ENCODE assay signal across 1 cellular context in the genomic region with DNA sequence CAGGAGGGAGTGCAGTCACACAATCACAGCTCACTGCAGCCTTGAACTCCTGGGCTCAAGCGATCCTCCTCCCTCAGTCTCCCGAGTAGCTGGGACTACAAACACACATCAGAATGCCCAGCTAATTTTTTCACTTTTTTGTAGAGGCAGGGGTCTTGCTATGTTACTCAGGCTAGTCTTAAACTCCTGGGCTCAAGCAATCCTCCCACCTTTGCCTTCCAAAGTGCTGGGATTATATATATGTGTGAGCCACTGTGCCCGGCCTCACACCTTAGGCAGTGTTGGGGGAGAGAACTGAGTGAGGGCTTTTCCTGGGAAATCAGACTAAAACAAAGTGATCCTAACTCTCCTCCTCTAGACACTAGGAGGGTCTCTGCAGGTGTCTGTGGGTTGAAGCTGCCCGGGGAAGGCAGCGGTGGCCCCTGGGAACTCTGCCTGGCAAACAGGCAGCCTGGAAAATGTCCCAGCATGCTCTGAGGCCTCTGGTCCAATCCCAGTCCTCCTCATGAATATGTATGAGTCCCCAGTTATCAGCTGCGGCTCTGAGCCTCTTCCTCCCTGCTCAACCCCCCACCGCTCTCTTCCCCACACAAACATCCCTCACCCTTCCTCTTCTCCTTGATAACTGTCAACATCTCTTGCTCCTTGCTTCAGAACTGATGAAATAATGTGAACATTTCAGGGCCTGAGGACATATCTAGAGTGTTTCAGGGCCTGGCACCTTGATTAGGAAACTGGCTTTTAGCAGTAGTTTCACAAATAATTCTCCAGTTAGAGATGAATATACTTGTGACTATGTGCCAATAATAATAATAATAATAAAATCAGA.
TF ChIP-seq lines count a peak whose summit lies in the region.

No MANE protein-coding gene starts in this region.

TF ChIP-seq in HepG2, 621 proteins besides CTCF, POLR2A, EP300 and RAD21 (continued from another document and continues in another):
- TF ChIP-seq, protein P1, sequence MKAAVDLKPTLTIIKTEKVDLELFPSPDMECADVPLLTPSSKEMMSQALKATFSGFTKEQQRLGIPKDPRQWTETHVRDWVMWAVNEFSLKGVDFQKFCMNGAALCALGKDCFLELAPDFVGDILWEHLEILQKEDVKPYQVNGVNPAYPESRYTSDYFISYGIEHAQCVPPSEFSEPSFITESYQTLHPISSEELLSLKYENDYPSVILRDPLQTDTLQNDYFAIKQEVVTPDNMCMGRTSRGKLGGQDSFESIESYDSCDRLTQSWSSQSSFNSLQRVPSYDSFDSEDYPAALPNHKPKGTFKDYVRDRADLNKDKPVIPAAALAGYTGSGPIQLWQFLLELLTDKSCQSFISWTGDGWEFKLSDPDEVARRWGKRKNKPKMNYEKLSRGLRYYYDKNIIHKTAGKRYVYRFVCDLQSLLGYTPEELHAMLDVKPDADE (CRISPR knock-in tag; IDR thresholded peaks at IDR 0.05), result no peak
- TF ChIP-seq ZSCAN21 (CRISPR knock-in tag; IDR thresholded peaks at IDR 0.05; ENCODE audit: borderline replicate concordance) (no peak), YY1 (IDR thresholded peaks at IDR 0.05; ENCODE audit: insufficient read depth, insufficient replicate concordance, low read depth, low read length) (no peak), NBN (conservative IDR thresholded peaks at IDR 0.05) (no peak), HOXD1 (CRISPR knock-in tag; IDR thresholded peaks at IDR 0.05) (no peak), NR2F2 (IDR thresholded peaks at IDR 0.05; ENCODE audit: borderline replicate concordance, low read depth) (no peak; the same call in 1 of the 2 replicates), ZFP36L2 (CRISPR knock-in tag; IDR thresholded peaks at IDR 0.05) (no peak), MAZ (IDR thresholded peaks at IDR 0.05; ENCODE audit: borderline replicate concordance, low read depth, low read length) (no peak), MAZ (CRISPR knock-in tag; IDR thresholded peaks at IDR 0.05; ENCODE audit: low read depth) (peak; percentile 52; the same call in 1 of the 2 replicates), KAT8 (CRISPR knock-in tag; IDR thresholded peaks at IDR 0.05) (peak; percentile 61; the same call in 1 of the 2 replicates), DNMT3B (CRISPR knock-in tag; conservative IDR thresholded peaks at IDR 0.05) (no peak), ZNF484 (CRISPR knock-in tag; IDR thresholded peaks at IDR 0.05; ENCODE audit: borderline replicate concordance, low read depth) (no peak), ZNF33B (CRISPR knock-in tag; IDR thresholded peaks at IDR 0.05) (no peak), ZBTB38 (CRISPR knock-in tag; IDR thresholded peaks at IDR 0.05) (no peak), ZNF615 (CRISPR knock-in tag; IDR thresholded peaks at IDR 0.05; ENCODE audit: borderline replicate concordance) (no peak), SMARCC2 (IDR thresholded peaks at IDR 0.05) (no peak), RORA (CRISPR knock-in tag; IDR thresholded peaks at IDR 0.05) (no peak), SCMH1 (CRISPR knock-in tag; IDR thresholded peaks at IDR 0.05; ENCODE audit: borderline replicate concordance) (no peak), ZNF792 (CRISPR knock-in tag; IDR thresholded peaks at IDR 0.05) (no peak), SRF (IDR thresholded peaks at IDR 0.05; ENCODE audit: low read depth, low read length) (no peak), ZNF546 (CRISPR knock-in tag; conservative IDR thresholded peaks at IDR 0.05) (no peak), RFX3 (CRISPR knock-in tag; IDR thresholded peaks at IDR 0.05) (no peak), SMC3 (IDR thresholded peaks at IDR 0.05; ENCODE audit: low read length) (no peak), DR1 (CRISPR knock-in tag; IDR thresholded peaks at IDR 0.05) (no peak), MTA3 (CRISPR knock-in tag; IDR thresholded peaks at IDR 0.05) (no peak), SP4 (CRISPR knock-in tag; IDR thresholded peaks at IDR 0.05) (peak; percentile 37; the same call in 1 of the 2 replicates), ZFY (CRISPR knock-in tag; IDR thresholded peaks at IDR 0.05) (peak; percentile 43; the same call in 1 of the 2 replicates), TSC22D2 (CRISPR knock-in tag; IDR thresholded peaks at IDR 0.05; ENCODE audit: borderline replicate concordance) (peak; percentile 83; the same call in 1 of the 2 replicates), ZNF205 (CRISPR knock-in tag; IDR thresholded peaks at IDR 0.05) (0 out of 2 replicates have a peak, but pooled peaks have one; percentile 52), FLYWCH1 (CRISPR knock-in tag; IDR thresholded peaks at IDR 0.05) (no peak), ATRX (CRISPR knock-in tag; IDR thresholded peaks at IDR 0.05; ENCODE audit: borderline replicate concordance) (no peak), HIVEP1 (CRISPR knock-in tag; IDR thresholded peaks at IDR 0.05) (no peak), ZNF614 (CRISPR knock-in tag; IDR thresholded peaks at IDR 0.05; ENCODE audit: borderline replicate concordance) (no peak; the same call in none of the 2 replicates), GATAD1 (CRISPR knock-in tag; IDR thresholded peaks at IDR 0.05) (peak; percentile 57), PAWR (CRISPR knock-in tag; IDR thresholded peaks at IDR 0.05; ENCODE audit: borderline replicate concordance) (no peak)
- TF ChIP-seq, protein P2, sequence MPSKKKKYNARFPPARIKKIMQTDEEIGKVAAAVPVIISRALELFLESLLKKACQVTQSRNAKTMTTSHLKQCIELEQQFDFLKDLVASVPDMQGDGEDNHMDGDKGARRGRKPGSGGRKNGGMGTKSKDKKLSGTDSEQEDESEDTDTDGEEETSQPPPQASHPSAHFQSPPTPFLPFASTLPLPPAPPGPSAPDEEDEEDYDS (CRISPR knock-in tag; IDR thresholded peaks at IDR 0.05), result peak; percentile 88
- TF ChIP-seq, protein P3, sequence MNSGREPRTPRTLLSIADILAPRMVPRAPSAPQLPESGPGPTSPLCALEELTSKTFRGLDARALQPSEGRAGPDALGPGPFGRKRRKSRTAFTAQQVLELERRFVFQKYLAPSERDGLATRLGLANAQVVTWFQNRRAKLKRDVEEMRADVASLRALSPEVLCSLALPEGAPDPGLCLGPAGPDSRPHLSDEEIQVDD (CRISPR knock-in tag; IDR thresholded peaks at IDR 0.05; ENCODE audit: borderline replicate concordance), result no peak
- TF ChIP-seq, protein P4, sequence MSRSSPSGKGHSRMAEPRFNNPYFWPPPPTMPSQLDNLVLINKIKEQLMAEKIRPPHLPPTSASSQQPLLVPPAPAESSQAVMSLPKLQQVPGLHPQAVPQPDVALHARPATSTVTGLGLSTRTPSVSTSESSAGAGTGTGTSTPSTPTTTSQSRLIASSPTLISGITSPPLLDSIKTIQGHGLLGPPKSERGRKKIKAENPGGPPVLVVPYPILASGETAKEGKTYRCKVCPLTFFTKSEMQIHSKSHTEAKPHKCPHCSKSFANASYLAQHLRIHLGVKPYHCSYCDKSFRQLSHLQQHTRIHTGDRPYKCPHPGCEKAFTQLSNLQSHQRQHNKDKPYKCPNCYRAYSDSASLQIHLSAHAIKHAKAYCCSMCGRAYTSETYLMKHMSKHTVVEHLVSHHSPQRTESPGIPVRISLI (CRISPR knock-in tag; IDR thresholded peaks at IDR 0.05; ENCODE audit: borderline replicate concordance), result no peak
- TF ChIP-seq, protein P5, sequence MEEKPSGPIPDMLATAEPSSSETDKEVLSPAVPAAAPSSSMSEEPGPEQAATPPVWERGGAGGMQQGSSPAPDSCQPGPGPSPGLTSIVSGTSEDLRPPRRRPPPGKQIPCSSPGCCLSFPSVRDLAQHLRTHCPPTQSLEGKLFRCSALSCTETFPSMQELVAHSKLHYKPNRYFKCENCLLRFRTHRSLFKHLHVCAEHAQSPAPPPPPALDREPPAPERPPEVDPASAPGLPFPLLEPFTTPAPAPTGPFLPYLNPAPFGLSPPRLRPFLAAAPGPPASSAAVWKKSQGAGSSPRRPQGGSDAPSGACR (CRISPR knock-in tag; IDR thresholded peaks at IDR 0.05), result no peak
- TF ChIP-seq, protein P6, sequence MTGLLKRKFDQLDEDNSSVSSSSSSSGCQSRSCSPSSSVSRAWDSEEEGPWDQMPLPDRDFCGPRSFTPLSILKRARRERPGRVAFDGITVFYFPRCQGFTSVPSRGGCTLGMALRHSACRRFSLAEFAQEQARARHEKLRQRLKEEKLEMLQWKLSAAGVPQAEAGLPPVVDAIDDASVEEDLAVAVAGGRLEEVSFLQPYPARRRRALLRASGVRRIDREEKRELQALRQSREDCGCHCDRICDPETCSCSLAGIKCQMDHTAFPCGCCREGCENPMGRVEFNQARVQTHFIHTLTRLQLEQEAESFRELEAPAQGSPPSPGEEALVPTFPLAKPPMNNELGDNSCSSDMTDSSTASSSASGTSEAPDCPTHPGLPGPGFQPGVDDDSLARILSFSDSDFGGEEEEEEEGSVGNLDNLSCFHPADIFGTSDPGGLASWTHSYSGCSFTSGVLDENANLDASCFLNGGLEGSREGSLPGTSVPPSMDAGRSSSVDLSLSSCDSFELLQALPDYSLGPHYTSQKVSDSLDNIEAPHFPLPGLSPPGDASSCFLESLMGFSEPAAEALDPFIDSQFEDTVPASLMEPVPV (CRISPR knock-in tag; IDR thresholded peaks at IDR 0.05), result no peak
- TF ChIP-seq, protein P7, sequence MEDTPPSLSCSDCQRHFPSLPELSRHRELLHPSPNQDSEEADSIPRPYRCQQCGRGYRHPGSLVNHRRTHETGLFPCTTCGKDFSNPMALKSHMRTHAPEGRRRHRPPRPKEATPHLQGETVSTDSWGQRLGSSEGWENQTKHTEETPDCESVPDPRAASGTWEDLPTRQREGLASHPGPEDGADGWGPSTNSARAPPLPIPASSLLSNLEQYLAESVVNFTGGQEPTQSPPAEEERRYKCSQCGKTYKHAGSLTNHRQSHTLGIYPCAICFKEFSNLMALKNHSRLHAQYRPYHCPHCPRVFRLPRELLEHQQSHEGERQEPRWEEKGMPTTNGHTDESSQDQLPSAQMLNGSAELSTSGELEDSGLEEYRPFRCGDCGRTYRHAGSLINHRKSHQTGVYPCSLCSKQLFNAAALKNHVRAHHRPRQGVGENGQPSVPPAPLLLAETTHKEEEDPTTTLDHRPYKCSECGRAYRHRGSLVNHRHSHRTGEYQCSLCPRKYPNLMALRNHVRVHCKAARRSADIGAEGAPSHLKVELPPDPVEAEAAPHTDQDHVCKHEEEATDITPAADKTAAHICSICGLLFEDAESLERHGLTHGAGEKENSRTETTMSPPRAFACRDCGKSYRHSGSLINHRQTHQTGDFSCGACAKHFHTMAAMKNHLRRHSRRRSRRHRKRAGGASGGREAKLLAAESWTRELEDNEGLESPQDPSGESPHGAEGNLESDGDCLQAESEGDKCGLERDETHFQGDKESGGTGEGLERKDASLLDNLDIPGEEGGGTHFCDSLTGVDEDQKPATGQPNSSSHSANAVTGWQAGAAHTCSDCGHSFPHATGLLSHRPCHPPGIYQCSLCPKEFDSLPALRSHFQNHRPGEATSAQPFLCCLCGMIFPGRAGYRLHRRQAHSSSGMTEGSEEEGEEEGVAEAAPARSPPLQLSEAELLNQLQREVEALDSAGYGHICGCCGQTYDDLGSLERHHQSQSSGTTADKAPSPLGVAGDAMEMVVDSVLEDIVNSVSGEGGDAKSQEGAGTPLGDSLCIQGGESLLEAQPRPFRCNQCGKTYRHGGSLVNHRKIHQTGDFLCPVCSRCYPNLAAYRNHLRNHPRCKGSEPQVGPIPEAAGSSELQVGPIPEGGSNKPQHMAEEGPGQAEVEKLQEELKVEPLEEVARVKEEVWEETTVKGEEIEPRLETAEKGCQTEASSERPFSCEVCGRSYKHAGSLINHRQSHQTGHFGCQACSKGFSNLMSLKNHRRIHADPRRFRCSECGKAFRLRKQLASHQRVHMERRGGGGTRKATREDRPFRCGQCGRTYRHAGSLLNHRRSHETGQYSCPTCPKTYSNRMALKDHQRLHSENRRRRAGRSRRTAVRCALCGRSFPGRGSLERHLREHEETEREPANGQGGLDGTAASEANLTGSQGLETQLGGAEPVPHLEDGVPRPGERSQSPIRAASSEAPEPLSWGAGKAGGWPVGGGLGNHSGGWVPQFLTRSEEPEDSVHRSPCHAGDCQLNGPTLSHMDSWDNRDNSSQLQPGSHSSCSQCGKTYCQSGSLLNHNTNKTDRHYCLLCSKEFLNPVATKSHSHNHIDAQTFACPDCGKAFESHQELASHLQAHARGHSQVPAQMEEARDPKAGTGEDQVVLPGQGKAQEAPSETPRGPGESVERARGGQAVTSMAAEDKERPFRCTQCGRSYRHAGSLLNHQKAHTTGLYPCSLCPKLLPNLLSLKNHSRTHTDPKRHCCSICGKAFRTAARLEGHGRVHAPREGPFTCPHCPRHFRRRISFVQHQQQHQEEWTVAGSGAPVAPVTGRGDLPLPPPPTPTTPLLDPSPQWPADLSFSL (CRISPR knock-in tag; IDR thresholded peaks at IDR 0.05), result peak; percentile 66; the same call in 1 of the 2 replicates
- TF ChIP-seq, protein P8, sequence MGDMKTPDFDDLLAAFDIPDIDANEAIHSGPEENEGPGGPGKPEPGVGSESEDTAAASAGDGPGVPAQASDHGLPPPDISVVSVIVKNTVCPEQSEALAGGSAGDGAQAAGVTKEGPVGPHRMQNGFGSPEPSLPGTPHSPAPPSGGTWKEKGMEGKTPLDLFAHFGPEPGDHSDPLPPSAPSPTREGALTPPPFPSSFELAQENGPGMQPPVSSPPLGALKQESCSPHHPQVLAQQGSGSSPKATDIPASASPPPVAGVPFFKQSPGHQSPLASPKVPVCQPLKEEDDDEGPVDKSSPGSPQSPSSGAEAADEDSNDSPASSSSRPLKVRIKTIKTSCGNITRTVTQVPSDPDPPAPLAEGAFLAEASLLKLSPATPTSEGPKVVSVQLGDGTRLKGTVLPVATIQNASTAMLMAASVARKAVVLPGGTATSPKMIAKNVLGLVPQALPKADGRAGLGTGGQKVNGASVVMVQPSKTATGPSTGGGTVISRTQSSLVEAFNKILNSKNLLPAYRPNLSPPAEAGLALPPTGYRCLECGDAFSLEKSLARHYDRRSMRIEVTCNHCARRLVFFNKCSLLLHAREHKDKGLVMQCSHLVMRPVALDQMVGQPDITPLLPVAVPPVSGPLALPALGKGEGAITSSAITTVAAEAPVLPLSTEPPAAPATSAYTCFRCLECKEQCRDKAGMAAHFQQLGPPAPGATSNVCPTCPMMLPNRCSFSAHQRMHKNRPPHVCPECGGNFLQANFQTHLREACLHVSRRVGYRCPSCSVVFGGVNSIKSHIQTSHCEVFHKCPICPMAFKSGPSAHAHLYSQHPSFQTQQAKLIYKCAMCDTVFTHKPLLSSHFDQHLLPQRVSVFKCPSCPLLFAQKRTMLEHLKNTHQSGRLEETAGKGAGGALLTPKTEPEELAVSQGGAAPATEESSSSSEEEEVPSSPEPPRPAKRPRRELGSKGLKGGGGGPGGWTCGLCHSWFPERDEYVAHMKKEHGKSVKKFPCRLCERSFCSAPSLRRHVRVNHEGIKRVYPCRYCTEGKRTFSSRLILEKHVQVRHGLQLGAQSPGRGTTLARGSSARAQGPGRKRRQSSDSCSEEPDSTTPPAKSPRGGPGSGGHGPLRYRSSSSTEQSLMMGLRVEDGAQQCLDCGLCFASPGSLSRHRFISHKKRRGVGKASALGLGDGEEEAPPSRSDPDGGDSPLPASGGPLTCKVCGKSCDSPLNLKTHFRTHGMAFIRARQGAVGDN (CRISPR knock-in tag; IDR thresholded peaks at IDR 0.05), result peak; percentile 71
